ENCODE assay signal across 9 cellular contexts in the genomic region with DNA sequence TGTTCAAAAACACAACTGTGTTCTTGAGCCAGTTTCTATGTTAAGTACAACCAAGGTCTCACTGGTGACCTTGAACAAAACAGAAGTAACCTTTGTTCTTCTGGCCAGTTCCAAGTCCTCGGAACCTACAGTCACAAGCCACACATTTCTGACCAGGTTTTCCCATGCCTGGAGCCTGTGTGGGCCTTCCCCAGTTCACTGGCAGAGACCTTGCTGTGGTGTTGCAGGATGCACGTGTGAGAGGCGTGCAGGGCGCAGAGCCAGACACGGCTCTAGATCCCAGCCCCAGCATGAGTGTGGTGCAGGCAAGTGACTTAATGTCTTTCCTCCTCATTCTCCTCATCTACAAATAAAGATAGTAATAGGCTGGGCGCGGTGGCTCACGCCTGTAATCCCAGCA. TPM values are rescaled to one million over a fixed set of nuclear protein-coding genes. Genes with fewer than 3 reads are reported as not detected.
"Had no signal": no experiment of that assay in that cellular context is flagged by ENCODE, and none has a peak within 500 bp of the region (broad histone marks: within the 10 kb centered on the region; RNA-seq: fewer than 3 reads in every experiment).

No MANE protein-coding gene starts in this region.

- H3K9me3 Mint-ChIP-seq: IgD-negative memory B cell had no signal

- H3K4me3 Mint-ChIP-seq: IgD-negative memory B cell had no signal

- H3K27ac ChIP-seq: HL-60 had no signal

- ATAC-seq: K562 had no signal

- H3K4me1 Mint-ChIP-seq: IgD-negative memory B cell had no signal

- FAIRE-seq: HTR-8/SVneo, K562 had no signal

- H3K27ac Mint-ChIP-seq: IgD-negative memory B cell had no signal

- H3K4me3 ChIP-seq: K562 had no signal

- DNase-seq: IMR-90, KBM-7, KG1 had no signal

- H3K36me3 Mint-ChIP-seq: IgD-negative memory B cell had no signal

RNA-seq across cellular contexts. Expression of a gene that starts 25.5 kb away (rescaled TPM):
- total RNA-seq: HT-29, HT1080, IMR-90, K562 had no signal
- polyA plus RNA-seq: IMR-90 had no signal
